ENCODE assay signal across 1 cellular context in genomic region chr12:47819902-47820630, GRCh38.
TF ChIP-seq lines count a peak whose summit lies in the region.

TSS of gene HDAC7 (minus strand) at chr12:47819903. CDS start at chr12:47819785, 118 bp downstream.

TF ChIP-seq in HepG2, 621 proteins besides CTCF, POLR2A, EP300 and RAD21 (continued from another document and continues in another):
- TF ChIP-seq ZMYM2 (CRISPR knock-in tag; IDR thresholded peaks at IDR 0.05) (no peak), ZNF552 (CRISPR knock-in tag; IDR thresholded peaks at IDR 0.05; ENCODE audit: borderline replicate concordance) (no peak), ZNF12 (CRISPR knock-in tag; IDR thresholded peaks at IDR 0.05) (no peak), NCOA2 (CRISPR knock-in tag; IDR thresholded peaks at IDR 0.05) (peak; percentile 24; the same call in 1 of the 2 replicates), ZNF335 (CRISPR knock-in tag; IDR thresholded peaks at IDR 0.05) (no peak), SKIL (CRISPR knock-in tag; IDR thresholded peaks at IDR 0.05; ENCODE audit: borderline replicate concordance) (no peak), E2F2 (CRISPR knock-in tag; IDR thresholded peaks at IDR 0.05; ENCODE audit: borderline replicate concordance) (no peak), NR1H2 (CRISPR knock-in tag; IDR thresholded peaks at IDR 0.05; ENCODE audit: borderline replicate concordance, low read depth) (no peak), CBX5 (CRISPR knock-in tag; IDR thresholded peaks at IDR 0.05; ENCODE audit: borderline replicate concordance) (no peak), PTBP1 (IDR thresholded peaks at IDR 0.05; ENCODE audit: low read depth, low read length, poor library complexity, severe bottlenecking) (no peak), GATAD1 (CRISPR knock-in tag; IDR thresholded peaks at IDR 0.05) (peak; percentile 34; the same call in 1 of the 2 replicates), ETS1 (CRISPR knock-in tag; IDR thresholded peaks at IDR 0.05) (no peak), ZNF792 (CRISPR knock-in tag; IDR thresholded peaks at IDR 0.05) (0 out of 2 replicates have a peak, but pooled peaks have one; percentile 21), ZNF260 (CRISPR knock-in tag; IDR thresholded peaks at IDR 0.05; ENCODE audit: borderline replicate concordance, low read depth) (no peak), GABPB1 (CRISPR knock-in tag; IDR thresholded peaks at IDR 0.05) (peak; percentile 45; the same call in 1 of the 2 replicates), AGO2 (optimal IDR thresholded peaks at IDR 0.05; ENCODE audit: low read depth, low read length) (peak; percentile 31), JUN (CRISPR knock-in tag; IDR thresholded peaks at IDR 0.05) (no peak), ZNF549 (CRISPR knock-in tag; IDR thresholded peaks at IDR 0.05) (no peak), RFXANK (CRISPR knock-in tag; IDR thresholded peaks at IDR 0.05) (no peak), ZNF562 (CRISPR knock-in tag; IDR thresholded peaks at IDR 0.05; ENCODE audit: borderline replicate concordance) (no peak), ZSCAN29 (CRISPR knock-in tag; conservative IDR thresholded peaks at IDR 0.05) (no peak), THYN1 (CRISPR knock-in tag; IDR thresholded peaks at IDR 0.05; ENCODE audit: borderline replicate concordance, low read depth) (no peak), ZNF362 (CRISPR knock-in tag; IDR thresholded peaks at IDR 0.05; ENCODE audit: borderline replicate concordance) (no peak), ZNF616 (CRISPR knock-in tag; IDR thresholded peaks at IDR 0.05; ENCODE audit: low read depth) (no peak), CEBPB (IDR thresholded peaks at IDR 0.05; ENCODE audit: borderline replicate concordance, low read depth, low read length) (no peak), DR1 (CRISPR knock-in tag; IDR thresholded peaks at IDR 0.05) (no peak), ZNF530 (CRISPR knock-in tag; IDR thresholded peaks at IDR 0.05; ENCODE audit: low read depth) (no peak), TFDP1 (CRISPR knock-in tag; IDR thresholded peaks at IDR 0.05; ENCODE audit: borderline replicate concordance) (peak; percentile 16; the same call in 1 of the 2 replicates), PHF8 (CRISPR knock-in tag; IDR thresholded peaks at IDR 0.05) (peak; percentile 52; the same call in 1 of the 2 replicates), ZBTB40 (IDR thresholded peaks at IDR 0.05) (no peak), ZBTB40 (CRISPR knock-in tag; IDR thresholded peaks at IDR 0.05) (no peak), ZNF136 (CRISPR knock-in tag; IDR thresholded peaks at IDR 0.05; ENCODE audit: low read depth) (no peak), SMYD3 (CRISPR knock-in tag; IDR thresholded peaks at IDR 0.05) (no peak), ARID4A (CRISPR knock-in tag; IDR thresholded peaks at IDR 0.05; ENCODE audit: borderline replicate concordance) (no peak), ZNF143 (CRISPR knock-in tag; IDR thresholded peaks at IDR 0.05) (no peak), SNAPC2 (CRISPR knock-in tag; IDR thresholded peaks at IDR 0.05) (no peak), ZNF501 (CRISPR knock-in tag; IDR thresholded peaks at IDR 0.05) (no peak), ZNF7 (CRISPR knock-in tag; IDR thresholded peaks at IDR 0.05) (no peak), DZIP1 (CRISPR knock-in tag; IDR thresholded peaks at IDR 0.05) (no peak)
